Comparison of ENCODE assay signal across 11 cellular contexts in genomic region chr17:17792143-17792550, GRCh38. TPM values are rescaled to one million over a fixed set of nuclear protein-coding genes. Genes with fewer than 3 reads are reported as not detected.
A peak's percentile ranks its signal among the peaks of the same experiment; 100 is the strongest.
DNase-seq lines count a peak whose midpoint lies in the region; ATAC-seq lines count a peak whose summit lies in the region.
"Had no signal": no experiment of that assay in that cellular context is flagged by ENCODE, and none has a peak within 500 bp of the region (broad histone marks: within the 10 kb centered on the region; RNA-seq: fewer than 3 reads in every experiment).

No MANE protein-coding gene starts in this region.

- H3K27me3 Mint-ChIP-seq in stimulated activated naive CD8-positive, alpha-beta T cell treated with anti-CD3 and anti-CD28 coated beads, Interleukin-15, amount 100 ng/mL, for 72 hours: no peaks in the 10 kb centered on the region
- H3K27me3 Mint-ChIP-seq in activated CD8-positive, alpha-beta T cell treated with anti-CD3 and anti-CD28 coated beads, Interleukin-2, amount 10 ng/mL, durations not matched to agents 7 days and 5 days (ENCODE audit: low read depth): no peaks in the 10 kb centered on the region

- H3K27ac Mint-ChIP-seq in stimulated activated naive CD8-positive, alpha-beta T cell treated with anti-CD3 and anti-CD28 coated beads, Interleukin-15, amount 100 ng/mL, for 72 hours: peak overlapping the region; percentile 33 to 79
- H3K27ac Mint-ChIP-seq in activated CD8-positive, alpha-beta T cell treated with anti-CD3 and anti-CD28 coated beads, Interleukin-2, amount 10 ng/mL, durations not matched to agents 7 days and 5 days: peak overlapping the region; percentile 82

- POLR2A ChIA-PET in activated CD8-positive, alpha-beta T cell treated with anti-CD3 and anti-CD28 coated beads, Interleukin-2, amount 10 ng/mL, durations not matched to agents 7 days and 5 days (lab: Charles Lee): interaction anchor here (1.2 kb wide), 1 partner anchor 17 kb away, joined by 4 read pairs; no protein-coding TSS in a partner anchor

- CTCF ChIA-PET in activated CD8-positive, alpha-beta T cell treated with anti-CD3 and anti-CD28 coated beads, Interleukin-2, amount 10 ng/mL, durations not matched to agents 7 days and 5 days (lab: Charles Lee): interaction anchor here (1.0 to 1.6 kb wide), 5 partner anchors 8 to 127 kb away, joined by 3 to 4 read pairs (median 4); no protein-coding TSS in a partner anchor

- H3K9me3 Mint-ChIP-seq in stimulated activated naive CD8-positive, alpha-beta T cell treated with anti-CD3 and anti-CD28 coated beads, Interleukin-15, amount 100 ng/mL, for 72 hours: no peaks in the 10 kb centered on the region
- H3K9me3 Mint-ChIP-seq in activated CD8-positive, alpha-beta T cell treated with anti-CD3 and anti-CD28 coated beads, Interleukin-2, amount 10 ng/mL, durations not matched to agents 7 days and 5 days (ENCODE audit: insufficient read depth): no peaks in the 10 kb centered on the region

- no peak for ATAC-seq in stimulated activated naive CD8-positive, alpha-beta T cell treated with anti-CD3 and anti-CD28 coated beads, Interleukin-15, amount 100 ng/mL, for 72 hours
- no peak for ATAC-seq in stimulated activated naive CD8-positive, alpha-beta T cell treated with anti-CD3 and anti-CD28 coated beads, Interleukin-15, Interleukin-2, amounts not matched to agents 100 U/mL and 50 U/mL, for 24 hours
- ATAC-seq in activated CD8-positive, alpha-beta T cell treated with anti-CD3 and anti-CD28 coated beads, Interleukin-2, amount 10 ng/mL, durations not matched to agents 7 days and 5 days: no peak
- no peak for ATAC-seq in GM21360 (IDR thresholded peaks at IDR 0.05; ENCODE audit: unreplicated experiment)
- ATAC-seq in HG03175 (IDR thresholded peaks at IDR 0.05; ENCODE audit: unreplicated experiment): no peak

- H3K4me1 Mint-ChIP-seq in stimulated activated naive CD8-positive, alpha-beta T cell treated with anti-CD3 and anti-CD28 coated beads, Interleukin-15, amount 100 ng/mL, for 72 hours: peaks cover 60% of the 10 kb centered on the region
- H3K4me1 Mint-ChIP-seq in activated CD8-positive, alpha-beta T cell treated with anti-CD3 and anti-CD28 coated beads, Interleukin-2, amount 10 ng/mL, durations not matched to agents 7 days and 5 days (ENCODE audit: low read depth): peaks cover 26% of the 10 kb centered on the region

- peaks cover 11% of the 10 kb centered on the region for H3K36me3 Mint-ChIP-seq in activated CD8-positive, alpha-beta T cell treated with anti-CD3 and anti-CD28 coated beads, Interleukin-2, amount 10 ng/mL, durations not matched to agents 7 days and 5 days (ENCODE audit: low read depth)

- peak overlapping the region; percentile 66 to 77 for H3K4me3 Mint-ChIP-seq in stimulated activated naive CD8-positive, alpha-beta T cell treated with anti-CD3 and anti-CD28 coated beads, Interleukin-15, amount 100 ng/mL, for 72 hours
- no peak overlapping the region for H3K4me3 Mint-ChIP-seq in activated CD8-positive, alpha-beta T cell treated with anti-CD3 and anti-CD28 coated beads, Interleukin-2, amount 10 ng/mL, durations not matched to agents 7 days and 5 days

- DNase-seq in stimulated activated naive CD8-positive, alpha-beta T cell treated with anti-CD3 and anti-CD28 coated beads, Interleukin-15, amount 100 ng/mL, for 72 hours: no peak
- DNase-seq in stimulated activated naive CD8-positive, alpha-beta T cell treated with anti-CD3 and anti-CD28 coated beads, Interleukin-15, Interleukin-2, amounts not matched to agents 100 U/mL and 50 U/mL, for 24 hours: no peak
- DNase-seq in activated CD8-positive, alpha-beta T cell treated with anti-CD3 and anti-CD28 coated beads, Interleukin-2, amount 10 ng/mL, durations not matched to agents 7 days and 5 days: no peak
- peak; percentile 49 for DNase-seq in left kidney (ENCODE audit: low read depth, low spot score)
- DNase-seq in SKM-1 (lab: John Stamatoyannopoulos, UW; ENCODE audit: unreplicated experiment): no peak
- no peak for DNase-seq in NCI-H345 (lab: John Stamatoyannopoulos, UW)
- DNase-seq: activated T-cell treated with anti-CD3 and anti-CD28 coated beads for 4 hours, left lung, MM.1S had no signal

RNA-seq across cellular contexts. Expression of gene SREBF1, which starts 44.6 kb away (rescaled TPM):
- 100 to 1,000 TPM; 212 to 254 TPM for total RNA-seq in activated CD8-positive, alpha-beta T cell treated with anti-CD3 and anti-CD28 coated beads, Interleukin-2, amount 10 ng/mL, durations not matched to agents 7 days and 5 days
